1 cellular context compared by ENCODE assay signal in genomic region chr11:6321961-6322362, GRCh38.
TF ChIP-seq lines count a peak whose summit lies in the region.

No MANE protein-coding gene starts in this region.

TF ChIP-seq in HepG2, 621 proteins besides CTCF, POLR2A, EP300 and RAD21 (continued from another document):
- TF ChIP-seq TFAP4 (IDR thresholded peaks at IDR 0.05; ENCODE audit: borderline replicate concordance, low read depth) (no peak), ZNF567 (CRISPR knock-in tag; IDR thresholded peaks at IDR 0.05; ENCODE audit: borderline replicate concordance) (no peak)
TF ChIP-seq in HepG2: peak in this region for 0.
